ENCODE assay signal across 1 cellular context in the genomic region with DNA sequence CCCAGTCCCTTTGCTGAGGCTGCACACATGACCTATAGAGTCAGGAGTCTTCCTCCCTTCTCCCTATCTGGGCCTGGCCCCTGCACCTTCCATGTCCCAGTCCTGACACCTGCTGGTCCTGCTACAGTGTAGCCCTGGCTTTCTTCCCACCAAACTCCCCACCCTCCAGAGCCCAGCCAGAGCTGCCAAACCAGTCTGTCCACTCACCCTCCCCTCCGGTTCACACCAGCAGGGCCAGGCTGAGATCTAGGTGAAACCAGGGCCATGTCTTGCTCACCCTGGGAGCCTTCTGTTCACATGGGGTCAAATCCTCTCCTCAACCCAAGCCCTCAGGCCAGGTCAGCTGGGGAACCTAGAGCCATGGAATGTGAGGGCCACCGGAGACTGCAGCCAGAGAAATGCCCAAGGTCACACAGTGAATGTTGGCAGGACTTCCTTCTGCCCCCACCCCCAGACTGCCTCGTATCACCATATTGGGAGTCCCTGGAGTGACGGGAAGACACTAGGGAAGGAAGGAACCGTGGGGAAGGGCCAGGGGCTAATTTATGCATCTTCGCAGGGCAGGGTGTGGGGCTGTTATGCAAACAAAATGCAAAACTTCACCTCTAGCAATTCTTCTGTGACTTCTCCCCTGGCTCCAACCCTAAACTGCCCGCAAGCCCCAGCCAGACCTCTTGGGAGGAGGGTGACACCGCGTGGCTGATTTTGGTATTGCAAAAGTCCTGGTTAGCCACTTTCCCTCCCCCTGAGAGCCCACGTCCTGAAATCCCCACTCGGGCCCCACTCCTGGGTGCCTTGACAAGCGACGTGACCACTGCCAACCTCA.
A peak's percentile ranks its signal among the peaks of the same experiment; 100 is the strongest.
TF ChIP-seq lines count a peak whose summit lies in the region.

No MANE protein-coding gene starts in this region.

TF ChIP-seq in WTC11, 78 proteins besides CTCF, POLR2A, EP300 and RAD21 (continued from another document):
- TF ChIP-seq IRF2 (CRISPR knock-in tag; IDR thresholded peaks at IDR 0.05; ENCODE audit: borderline replicate concordance, low read depth) (no peak), FOXK1 (CRISPR knock-in tag; IDR thresholded peaks at IDR 0.05) (no peak), GRHL2 (CRISPR knock-in tag; IDR thresholded peaks at IDR 0.05; ENCODE audit: insufficient replicate concordance, severe bottlenecking) (no peak), TEAD4 (CRISPR knock-in tag; IDR thresholded peaks at IDR 0.05) (no peak; the same call in 1 of the 2 replicates), TEAD1 (CRISPR knock-in tag; IDR thresholded peaks at IDR 0.05) (no peak), NFATC4 (CRISPR knock-in tag; IDR thresholded peaks at IDR 0.05) (no peak), FOXJ3 (CRISPR knock-in tag; IDR thresholded peaks at IDR 0.05; ENCODE audit: borderline replicate concordance) (no peak), SP1 (CRISPR knock-in tag; conservative IDR thresholded peaks at IDR 0.05) (peak; percentile 62; the same call in 1 of the 2 replicates), ZNF232 (CRISPR knock-in tag; IDR thresholded peaks at IDR 0.05) (no peak), CREB1 (CRISPR knock-in tag; IDR thresholded peaks at IDR 0.05) (no peak), ELF4 (CRISPR knock-in tag; IDR thresholded peaks at IDR 0.05; ENCODE audit: low read depth) (no peak), NR3C1 (CRISPR knock-in tag; conservative IDR thresholded peaks at IDR 0.05; ENCODE audit: low read depth) (no peak; the same call in 1 of the 2 replicates), ZNF317 (CRISPR knock-in tag; IDR thresholded peaks at IDR 0.05; ENCODE audit: borderline replicate concordance, low read depth) (no peak), RELA (CRISPR knock-in tag; IDR thresholded peaks at IDR 0.05; ENCODE audit: borderline replicate concordance) (no peak), OVOL2 (CRISPR knock-in tag; IDR thresholded peaks at IDR 0.05; ENCODE audit: borderline replicate concordance) (no peak), FOXP1 (CRISPR knock-in tag; IDR thresholded peaks at IDR 0.05; ENCODE audit: borderline replicate concordance) (peak; percentile 57; the same call in 1 of the 2 replicates), NFE2L1 (CRISPR knock-in tag; IDR thresholded peaks at IDR 0.05) (no peak), ZNF121 (CRISPR knock-in tag; IDR thresholded peaks at IDR 0.05) (no peak), ZNF263 (CRISPR knock-in tag; IDR thresholded peaks at IDR 0.05; ENCODE audit: low read depth) (no peak), EMX1 (CRISPR knock-in tag; IDR thresholded peaks at IDR 0.05) (no peak), ZNF396 (CRISPR knock-in tag; IDR thresholded peaks at IDR 0.05; ENCODE audit: borderline replicate concordance) (no peak), ZNF138 (CRISPR knock-in tag; conservative IDR thresholded peaks at IDR 0.05) (peak; percentile 71; the same call in 1 of the 2 replicates), CREM (CRISPR knock-in tag; IDR thresholded peaks at IDR 0.05) (0 out of 2 replicates have a peak, but pooled peaks have one; percentile 1), GABPB1 (CRISPR knock-in tag; IDR thresholded peaks at IDR 0.05) (no peak), SMAD3 (CRISPR knock-in tag; IDR thresholded peaks at IDR 0.05; ENCODE audit: borderline replicate concordance) (no peak), JUN (CRISPR knock-in tag; IDR thresholded peaks at IDR 0.05) (no peak), ETV6 (CRISPR knock-in tag; IDR thresholded peaks at IDR 0.05) (peak; percentile 75; the same call in 1 of the 2 replicates), TCF7 (CRISPR knock-in tag; IDR thresholded peaks at IDR 0.05; ENCODE audit: low read depth) (no peak)
- TF ChIP-seq, protein P1, sequence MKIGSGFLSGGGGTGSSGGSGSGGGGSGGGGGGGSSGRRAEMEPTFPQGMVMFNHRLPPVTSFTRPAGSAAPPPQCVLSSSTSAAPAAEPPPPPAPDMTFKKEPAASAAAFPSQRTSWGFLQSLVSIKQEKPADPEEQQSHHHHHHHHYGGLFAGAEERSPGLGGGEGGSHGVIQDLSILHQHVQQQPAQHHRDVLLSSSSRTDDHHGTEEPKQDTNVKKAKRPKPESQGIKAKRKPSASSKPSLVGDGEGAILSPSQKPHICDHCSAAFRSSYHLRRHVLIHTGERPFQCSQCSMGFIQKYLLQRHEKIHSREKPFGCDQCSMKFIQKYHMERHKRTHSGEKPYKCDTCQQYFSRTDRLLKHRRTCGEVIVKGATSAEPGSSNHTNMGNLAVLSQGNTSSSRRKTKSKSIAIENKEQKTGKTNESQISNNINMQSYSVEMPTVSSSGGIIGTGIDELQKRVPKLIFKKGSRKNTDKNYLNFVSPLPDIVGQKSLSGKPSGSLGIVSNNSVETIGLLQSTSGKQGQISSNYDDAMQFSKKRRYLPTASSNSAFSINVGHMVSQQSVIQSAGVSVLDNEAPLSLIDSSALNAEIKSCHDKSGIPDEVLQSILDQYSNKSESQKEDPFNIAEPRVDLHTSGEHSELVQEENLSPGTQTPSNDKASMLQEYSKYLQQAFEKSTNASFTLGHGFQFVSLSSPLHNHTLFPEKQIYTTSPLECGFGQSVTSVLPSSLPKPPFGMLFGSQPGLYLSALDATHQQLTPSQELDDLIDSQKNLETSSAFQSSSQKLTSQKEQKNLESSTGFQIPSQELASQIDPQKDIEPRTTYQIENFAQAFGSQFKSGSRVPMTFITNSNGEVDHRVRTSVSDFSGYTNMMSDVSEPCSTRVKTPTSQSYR (CRISPR knock-in tag; IDR thresholded peaks at IDR 0.05): peak; percentile 60; the same call in 1 of the 2 replicates
- TF ChIP-seq, protein P2, sequence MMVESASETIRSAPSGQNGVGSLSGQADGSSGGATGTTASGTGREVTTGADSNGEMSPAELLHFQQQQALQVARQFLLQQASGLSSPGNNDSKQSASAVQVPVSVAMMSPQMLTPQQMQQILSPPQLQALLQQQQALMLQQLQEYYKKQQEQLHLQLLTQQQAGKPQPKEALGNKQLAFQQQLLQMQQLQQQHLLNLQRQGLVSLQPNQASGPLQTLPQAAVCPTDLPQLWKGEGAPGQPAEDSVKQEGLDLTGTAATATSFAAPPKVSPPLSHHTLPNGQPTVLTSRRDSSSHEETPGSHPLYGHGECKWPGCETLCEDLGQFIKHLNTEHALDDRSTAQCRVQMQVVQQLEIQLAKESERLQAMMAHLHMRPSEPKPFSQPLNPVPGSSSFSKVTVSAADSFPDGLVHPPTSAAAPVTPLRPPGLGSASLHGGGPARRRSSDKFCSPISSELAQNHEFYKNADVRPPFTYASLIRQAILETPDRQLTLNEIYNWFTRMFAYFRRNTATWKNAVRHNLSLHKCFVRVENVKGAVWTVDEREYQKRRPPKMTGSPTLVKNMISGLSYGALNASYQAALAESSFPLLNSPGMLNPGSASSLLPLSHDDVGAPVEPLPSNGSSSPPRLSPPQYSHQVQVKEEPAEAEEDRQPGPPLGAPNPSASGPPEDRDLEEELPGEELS (CRISPR knock-in tag; IDR thresholded peaks at IDR 0.05): no peak
- TF ChIP-seq, protein P3, sequence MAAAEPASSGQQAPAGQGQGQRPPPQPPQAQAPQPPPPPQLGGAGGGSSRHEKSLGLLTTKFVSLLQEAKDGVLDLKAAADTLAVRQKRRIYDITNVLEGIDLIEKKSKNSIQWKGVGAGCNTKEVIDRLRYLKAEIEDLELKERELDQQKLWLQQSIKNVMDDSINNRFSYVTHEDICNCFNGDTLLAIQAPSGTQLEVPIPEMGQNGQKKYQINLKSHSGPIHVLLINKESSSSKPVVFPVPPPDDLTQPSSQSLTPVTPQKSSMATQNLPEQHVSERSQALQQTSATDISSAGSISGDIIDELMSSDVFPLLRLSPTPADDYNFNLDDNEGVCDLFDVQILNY (CRISPR knock-in tag; IDR thresholded peaks at IDR 0.05): no peak
- TF ChIP-seq, protein P4, sequence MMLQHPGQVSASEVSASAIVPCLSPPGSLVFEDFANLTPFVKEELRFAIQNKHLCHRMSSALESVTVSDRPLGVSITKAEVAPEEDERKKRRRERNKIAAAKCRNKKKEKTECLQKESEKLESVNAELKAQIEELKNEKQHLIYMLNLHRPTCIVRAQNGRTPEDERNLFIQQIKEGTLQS (CRISPR knock-in tag; conservative IDR thresholded peaks at IDR 0.05): no peak
- TF ChIP-seq, protein P5, sequence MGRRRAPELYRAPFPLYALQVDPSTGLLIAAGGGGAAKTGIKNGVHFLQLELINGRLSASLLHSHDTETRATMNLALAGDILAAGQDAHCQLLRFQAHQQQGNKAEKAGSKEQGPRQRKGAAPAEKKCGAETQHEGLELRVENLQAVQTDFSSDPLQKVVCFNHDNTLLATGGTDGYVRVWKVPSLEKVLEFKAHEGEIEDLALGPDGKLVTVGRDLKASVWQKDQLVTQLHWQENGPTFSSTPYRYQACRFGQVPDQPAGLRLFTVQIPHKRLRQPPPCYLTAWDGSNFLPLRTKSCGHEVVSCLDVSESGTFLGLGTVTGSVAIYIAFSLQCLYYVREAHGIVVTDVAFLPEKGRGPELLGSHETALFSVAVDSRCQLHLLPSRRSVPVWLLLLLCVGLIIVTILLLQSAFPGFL (CRISPR knock-in tag; IDR thresholded peaks at IDR 0.05; ENCODE audit: borderline replicate concordance): no peak
- TF ChIP-seq, protein P6, sequence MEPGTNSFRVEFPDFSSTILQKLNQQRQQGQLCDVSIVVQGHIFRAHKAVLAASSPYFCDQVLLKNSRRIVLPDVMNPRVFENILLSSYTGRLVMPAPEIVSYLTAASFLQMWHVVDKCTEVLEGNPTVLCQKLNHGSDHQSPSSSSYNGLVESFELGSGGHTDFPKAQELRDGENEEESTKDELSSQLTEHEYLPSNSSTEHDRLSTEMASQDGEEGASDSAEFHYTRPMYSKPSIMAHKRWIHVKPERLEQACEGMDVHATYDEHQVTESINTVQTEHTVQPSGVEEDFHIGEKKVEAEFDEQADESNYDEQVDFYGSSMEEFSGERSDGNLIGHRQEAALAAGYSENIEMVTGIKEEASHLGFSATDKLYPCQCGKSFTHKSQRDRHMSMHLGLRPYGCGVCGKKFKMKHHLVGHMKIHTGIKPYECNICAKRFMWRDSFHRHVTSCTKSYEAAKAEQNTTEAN (CRISPR knock-in tag; IDR thresholded peaks at IDR 0.05): no peak
- TF ChIP-seq, protein P7, sequence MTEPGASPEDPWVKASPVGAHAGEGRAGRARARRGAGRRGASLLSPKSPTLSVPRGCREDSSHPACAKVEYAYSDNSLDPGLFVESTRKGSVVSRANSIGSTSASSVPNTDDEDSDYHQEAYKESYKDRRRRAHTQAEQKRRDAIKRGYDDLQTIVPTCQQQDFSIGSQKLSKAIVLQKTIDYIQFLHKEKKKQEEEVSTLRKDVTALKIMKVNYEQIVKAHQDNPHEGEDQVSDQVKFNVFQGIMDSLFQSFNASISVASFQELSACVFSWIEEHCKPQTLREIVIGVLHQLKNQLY (CRISPR knock-in tag; IDR thresholded peaks at IDR 0.05): no peak
- TF ChIP-seq, protein P8, sequence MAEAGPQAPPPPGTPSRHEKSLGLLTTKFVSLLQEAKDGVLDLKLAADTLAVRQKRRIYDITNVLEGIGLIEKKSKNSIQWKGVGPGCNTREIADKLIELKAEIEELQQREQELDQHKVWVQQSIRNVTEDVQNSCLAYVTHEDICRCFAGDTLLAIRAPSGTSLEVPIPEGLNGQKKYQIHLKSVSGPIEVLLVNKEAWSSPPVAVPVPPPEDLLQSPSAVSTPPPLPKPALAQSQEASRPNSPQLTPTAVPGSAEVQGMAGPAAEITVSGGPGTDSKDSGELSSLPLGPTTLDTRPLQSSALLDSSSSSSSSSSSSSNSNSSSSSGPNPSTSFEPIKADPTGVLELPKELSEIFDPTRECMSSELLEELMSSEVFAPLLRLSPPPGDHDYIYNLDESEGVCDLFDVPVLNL (CRISPR knock-in tag; IDR thresholded peaks at IDR 0.05; ENCODE audit: borderline replicate concordance, low read depth): no peak
- TF ChIP-seq, protein P9, sequence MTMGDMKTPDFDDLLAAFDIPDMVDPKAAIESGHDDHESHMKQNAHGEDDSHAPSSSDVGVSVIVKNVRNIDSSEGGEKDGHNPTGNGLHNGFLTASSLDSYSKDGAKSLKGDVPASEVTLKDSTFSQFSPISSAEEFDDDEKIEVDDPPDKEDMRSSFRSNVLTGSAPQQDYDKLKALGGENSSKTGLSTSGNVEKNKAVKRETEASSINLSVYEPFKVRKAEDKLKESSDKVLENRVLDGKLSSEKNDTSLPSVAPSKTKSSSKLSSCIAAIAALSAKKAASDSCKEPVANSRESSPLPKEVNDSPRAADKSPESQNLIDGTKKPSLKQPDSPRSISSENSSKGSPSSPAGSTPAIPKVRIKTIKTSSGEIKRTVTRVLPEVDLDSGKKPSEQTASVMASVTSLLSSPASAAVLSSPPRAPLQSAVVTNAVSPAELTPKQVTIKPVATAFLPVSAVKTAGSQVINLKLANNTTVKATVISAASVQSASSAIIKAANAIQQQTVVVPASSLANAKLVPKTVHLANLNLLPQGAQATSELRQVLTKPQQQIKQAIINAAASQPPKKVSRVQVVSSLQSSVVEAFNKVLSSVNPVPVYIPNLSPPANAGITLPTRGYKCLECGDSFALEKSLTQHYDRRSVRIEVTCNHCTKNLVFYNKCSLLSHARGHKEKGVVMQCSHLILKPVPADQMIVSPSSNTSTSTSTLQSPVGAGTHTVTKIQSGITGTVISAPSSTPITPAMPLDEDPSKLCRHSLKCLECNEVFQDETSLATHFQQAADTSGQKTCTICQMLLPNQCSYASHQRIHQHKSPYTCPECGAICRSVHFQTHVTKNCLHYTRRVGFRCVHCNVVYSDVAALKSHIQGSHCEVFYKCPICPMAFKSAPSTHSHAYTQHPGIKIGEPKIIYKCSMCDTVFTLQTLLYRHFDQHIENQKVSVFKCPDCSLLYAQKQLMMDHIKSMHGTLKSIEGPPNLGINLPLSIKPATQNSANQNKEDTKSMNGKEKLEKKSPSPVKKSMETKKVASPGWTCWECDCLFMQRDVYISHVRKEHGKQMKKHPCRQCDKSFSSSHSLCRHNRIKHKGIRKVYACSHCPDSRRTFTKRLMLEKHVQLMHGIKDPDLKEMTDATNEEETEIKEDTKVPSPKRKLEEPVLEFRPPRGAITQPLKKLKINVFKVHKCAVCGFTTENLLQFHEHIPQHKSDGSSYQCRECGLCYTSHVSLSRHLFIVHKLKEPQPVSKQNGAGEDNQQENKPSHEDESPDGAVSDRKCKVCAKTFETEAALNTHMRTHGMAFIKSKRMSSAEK (CRISPR knock-in tag; IDR thresholded peaks at IDR 0.05; ENCODE audit: borderline replicate concordance): 0 out of 2 replicates have a peak, but pooled peaks have one; percentile 26
- TF ChIP-seq, protein P10, sequence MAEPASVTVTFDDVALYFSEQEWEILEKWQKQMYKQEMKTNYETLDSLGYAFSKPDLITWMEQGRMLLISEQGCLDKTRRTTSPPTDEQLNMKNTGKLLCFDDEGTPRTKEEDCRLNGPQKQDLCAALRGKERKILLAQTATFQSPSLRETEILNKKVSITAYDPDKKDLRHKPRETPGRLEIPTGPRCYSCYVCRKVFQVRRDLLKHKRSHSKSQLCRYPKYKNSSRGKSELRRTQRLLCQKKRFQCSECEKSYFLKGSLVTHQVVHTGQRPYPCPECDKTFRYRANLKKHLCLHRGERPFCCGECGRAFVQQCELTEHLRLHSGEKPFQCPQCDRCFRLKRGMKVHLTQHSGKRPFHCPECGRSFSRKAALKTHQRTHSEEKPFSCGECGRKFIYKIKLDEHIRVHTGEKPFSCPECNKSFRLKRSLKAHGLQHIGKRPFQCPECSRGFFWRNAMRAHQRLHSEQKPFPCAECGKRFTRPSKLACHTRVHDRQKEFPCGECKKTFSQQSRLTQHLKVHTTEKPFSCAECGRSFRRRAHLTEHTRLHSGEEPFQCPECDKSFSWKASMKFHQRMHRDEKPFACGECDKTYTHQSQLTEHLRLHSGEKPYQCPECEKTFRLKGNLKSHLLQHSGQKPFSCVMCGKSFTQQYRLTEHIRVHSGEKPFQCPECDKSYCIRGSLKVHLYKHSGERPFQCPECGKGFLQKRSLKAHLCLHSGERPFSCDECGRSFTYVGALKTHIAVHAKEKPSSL (CRISPR knock-in tag; conservative IDR thresholded peaks at IDR 0.05): no peak
- TF ChIP-seq, protein P11, sequence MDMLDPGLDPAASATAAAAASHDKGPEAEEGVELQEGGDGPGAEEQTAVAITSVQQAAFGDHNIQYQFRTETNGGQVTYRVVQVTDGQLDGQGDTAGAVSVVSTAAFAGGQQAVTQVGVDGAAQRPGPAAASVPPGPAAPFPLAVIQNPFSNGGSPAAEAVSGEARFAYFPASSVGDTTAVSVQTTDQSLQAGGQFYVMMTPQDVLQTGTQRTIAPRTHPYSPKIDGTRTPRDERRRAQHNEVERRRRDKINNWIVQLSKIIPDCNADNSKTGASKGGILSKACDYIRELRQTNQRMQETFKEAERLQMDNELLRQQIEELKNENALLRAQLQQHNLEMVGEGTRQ (CRISPR knock-in tag; IDR thresholded peaks at IDR 0.05): peak; percentile 19
